8 cellular contexts compared by ENCODE assay signal in genomic region chr21:26167593-26167992, GRCh38. TPM values are rescaled to one million over a fixed set of nuclear protein-coding genes. Genes with fewer than 3 reads are reported as not detected.
A peak's percentile ranks its signal among the peaks of the same experiment; 100 is the strongest.
DNase-seq lines count a peak whose midpoint lies in the region; TF ChIP-seq lines count a peak whose summit lies in the region.

No MANE protein-coding gene starts in this region.

- H3K36me3 Mint-ChIP-seq in H9 (ENCODE audit: insufficient read depth in 1 of 3, low read depth in 3 of 3), result peaks cover 0 to 5% (median 3%) of the 10 kb centered on the region in 3 experiments; a peak in 2 of 7 replicates
- peaks cover 6% of the 10 kb centered on the region for H3K36me3 Mint-ChIP-seq in activated CD4-positive, alpha-beta T cell treated with anti-CD3 and anti-CD28 coated beads, Interleukin-2, amount 10 ng/mL, durations not matched to agents 24 days and 14 days (ENCODE audit: low read depth)

- H3K14ac ChIP-seq in H9 (ENCODE audit: insufficient read depth, low read length), result no peak overlapping the region

- peaks cover 2% of the 10 kb centered on the region for H3K79me1 ChIP-seq in H9 (ENCODE audit: insufficient read depth, low read depth, low read length, poor library complexity, severe bottlenecking)

- no peak overlapping the region for H2BK20ac ChIP-seq in H9 (ENCODE audit: low read depth, low read length, poor library complexity, severe bottlenecking)

- intact Hi-C loops in activated CD4-positive, alpha-beta T cell treated with anti-CD3 and anti-CD28 coated beads, Interleukin-2, amount 10 ng/mL, durations not matched to agents 24 days and 14 days (cut with micrococcal nuclease), result no loop called here

- no peak overlapping the region for H2BK12ac ChIP-seq in H9 (ENCODE audit: insufficient read length, low read depth, low read length)

- H3K9me3 Mint-ChIP-seq in H9, result no peaks in the 10 kb centered on the region
- H3K9me3 Mint-ChIP-seq in activated CD4-positive, alpha-beta T cell treated with anti-CD3 and anti-CD28 coated beads, Interleukin-2, amount 10 ng/mL, durations not matched to agents 24 days and 14 days, result no peaks in the 10 kb centered on the region

- no peak overlapping the region for H3K56ac ChIP-seq in H9 (ENCODE audit: insufficient read length, low read depth, low read length)

- H3K27me3 ChIP-seq in H9 (ENCODE audit: insufficient read depth, low read length) (no peaks in the 10 kb centered on the region), SJSA1 (replicated peaks) (no peaks in the 10 kb centered on the region), hepatocyte (no peaks in the 10 kb centered on the region)

- no peak overlapping the region for H2BK5ac ChIP-seq in H9 (ENCODE audit: insufficient read length, low read length)

- H3K18ac ChIP-seq in H9 (ENCODE audit: insufficient read length, low read depth, low read length), result no peak overlapping the region

- H3K36me3 ChIP-seq in SJSA1, result peaks cover 23% of the 10 kb centered on the region
- H3K36me3 ChIP-seq in hepatocyte (replicated peaks; ENCODE audit: insufficient read depth, low read depth), result no peaks in the 10 kb centered on the region

- H4K20me1 ChIP-seq in H9 (ENCODE audit: control insufficient read depth, insufficient read depth, insufficient read length) (no peaks in the 10 kb centered on the region), hepatocyte (ENCODE audit: insufficient read depth, poor library complexity, severe bottlenecking) (peaks cover 23% of the 10 kb centered on the region)

- H3K79me2 ChIP-seq in H9 (ENCODE audit: insufficient read depth, low read length) (peaks cover 55% of the 10 kb centered on the region; the same call in 1 of the 2 replicates), hepatocyte (peaks cover 76% of the 10 kb centered on the region)

- H2AFZ ChIP-seq in H9 (ENCODE audit: low read length), result no peak overlapping the region
- H2AFZ ChIP-seq in hepatocyte, result no peak overlapping the region

- peaks cover 4% of the 10 kb centered on the region; the same call in 1 of the 2 replicates for H3K27me3 Mint-ChIP-seq in H9 (ENCODE audit: low read depth)
- no peaks in the 10 kb centered on the region for H3K27me3 Mint-ChIP-seq in activated CD4-positive, alpha-beta T cell treated with anti-CD3 and anti-CD28 coated beads, Interleukin-2, amount 10 ng/mL, durations not matched to agents 24 days and 14 days

- H2AK5ac ChIP-seq in H9 (ENCODE audit: insufficient read length, low read length), result no peak overlapping the region

- H4K8ac ChIP-seq in H9 (replicated peaks; ENCODE audit: insufficient read length, low read depth, low read length), result no peak overlapping the region

- TF ChIP-seq CTCF in H9 (conservative IDR thresholded peaks at IDR 0.05) (no peak), hepatocyte (IDR thresholded peaks at IDR 0.05; ENCODE audit: poor library complexity) (no peak), retinal pigment epithelial cell (conservative IDR thresholded peaks at IDR 0.05; ENCODE audit: low read depth, low read length) (no peak)

- no peak overlapping the region for H3T11ph ChIP-seq in H9 (ENCODE audit: low read length)

- H3K9me2 ChIP-seq in hepatocyte (replicated peaks; ENCODE audit: insufficient read depth), result no peaks in the 10 kb centered on the region

- H3K9ac ChIP-seq in H9 (ENCODE audit: extremely low read depth, insufficient read length, low read length), result peak overlapping the region; percentile 21

- peak overlapping the region; percentile 53 to 97 for H3K4me3 Mint-ChIP-seq in H9
- H3K4me3 Mint-ChIP-seq in activated CD4-positive, alpha-beta T cell treated with anti-CD3 and anti-CD28 coated beads, Interleukin-2, amount 10 ng/mL, durations not matched to agents 24 days and 14 days, result no peak overlapping the region

- no peak overlapping the region for H2BK15ac ChIP-seq in H9 (ENCODE audit: low read depth, low read length)

- peaks cover 10% of the 10 kb centered on the region for H3K23me2 ChIP-seq in H9 (ENCODE audit: insufficient read length, low read depth, low read length, poor library complexity, severe bottlenecking)

- H3K4me1 Mint-ChIP-seq in H9, result peaks cover 51 to 54% of the 10 kb centered on the region in 2 experiments
- H3K4me1 Mint-ChIP-seq in activated CD4-positive, alpha-beta T cell treated with anti-CD3 and anti-CD28 coated beads, Interleukin-2, amount 10 ng/mL, durations not matched to agents 24 days and 14 days, result peaks cover 20% of the 10 kb centered on the region

- peak overlapping the region; percentile 64 to 82 (median 79); a peak in 4 of 7 replicates for H3K27ac Mint-ChIP-seq in H9
- H3K27ac Mint-ChIP-seq in activated CD4-positive, alpha-beta T cell treated with anti-CD3 and anti-CD28 coated beads, Interleukin-2, amount 10 ng/mL, durations not matched to agents 24 days and 14 days, result no peak overlapping the region

- peak overlapping the region; percentile 84 for H3K4me2 ChIP-seq in H9 (ENCODE audit: insufficient read depth, insufficient read length, low read length)
- peak overlapping the region; percentile 83 for H3K4me2 ChIP-seq in hepatocyte

- H2BK120ac ChIP-seq in H9 (ENCODE audit: low read depth, low read length, poor library complexity, severe bottlenecking), result no peak overlapping the region

- DNase-seq in H9, result no peak
- no peak for DNase-seq in SJSA1 (ENCODE audit: low read depth in 1 of 2, low spot score in 2 of 2)
- no peak for DNase-seq in hepatocyte (ENCODE audit: low spot score)
- DNase-seq in retinal pigment epithelial cell (ENCODE audit: low read depth), result no peak
- no peak for DNase-seq in H4 (ENCODE audit: low spot score)
- no peak for DNase-seq in activated CD4-positive, alpha-beta T cell treated with anti-CD3 and anti-CD28 coated beads, Interleukin-2, amount 10 ng/mL, durations not matched to agents 24 days and 14 days
- DNase-seq in NCI-H524 treated with DMSO at 0.1 percent for 48 hours (lab: John Stamatoyannopoulos, UW), result no peak
- no peak for DNase-seq in T-helper 1 cell

- no peak overlapping the region for H3K23ac ChIP-seq in H9 (ENCODE audit: insufficient read length, low read depth, low read length)

- H3K27ac ChIP-seq in H9 (ENCODE audit: insufficient read length, low read depth, low read length) (no peak overlapping the region), SJSA1 (peak overlapping the region; percentile 48; the same call in 1 of the 2 replicates), hepatocyte (peak overlapping the region; percentile 92)

- no peak overlapping the region for H3K4ac ChIP-seq in H9 (ENCODE audit: low read depth, low read length)

- no peak overlapping the region for H3K4me3 ChIP-seq in SJSA1
- H3K4me3 ChIP-seq in hepatocyte, result peak overlapping the region; percentile 99
- H3K4me3 ChIP-seq in retinal pigment epithelial cell (ENCODE audit: low read length), result peak overlapping the region; percentile 90

- no CpG with 5 or more reads among the region's 9 CpGs for WGBS in H9 (ENCODE audit: extremely low coverage, insufficient read length, low lambda C conversion rate)
- WGBS in hepatocyte (ENCODE audit: low lambda C conversion rate, missing lambda C conversion rate), result 22% methylated on average over 9 of the region's 9 CpGs

- no peak overlapping the region for H4K5ac ChIP-seq in H9 (ENCODE audit: insufficient read length, low read depth, low read length)

- H3K9me3 ChIP-seq in H9 (ENCODE audit: control insufficient read depth, low read depth, low read length), result no peaks in the 10 kb centered on the region
- no peaks in the 10 kb centered on the region for H3K9me3 ChIP-seq in SJSA1 (replicated peaks)
- no peaks in the 10 kb centered on the region for H3K9me3 ChIP-seq in hepatocyte (ENCODE audit: low read depth)

- no peak overlapping the region for H4K91ac ChIP-seq in H9 (ENCODE audit: insufficient read length, low read depth, low read length)

- H3K4me1 ChIP-seq in H9 (ENCODE audit: insufficient read depth, low read length) (peaks cover 8% of the 10 kb centered on the region; the same call in 1 of the 2 replicates), SJSA1 (replicated peaks) (peaks cover 30% of the 10 kb centered on the region), hepatocyte (ENCODE audit: insufficient read depth) (peaks cover 30% of the 10 kb centered on the region)

RNA-seq across cellular contexts. Expression of gene APP, which starts 3.0 kb away (rescaled TPM):
- total RNA-seq in H9 (2021), result 380 and 386 TPM in 2 replicates
- 177 and 221 TPM in 2 replicates for total RNA-seq in SJSA1 (2014; rRNA removed; shearing (Covaris generic))
- total RNA-seq in hepatocyte, result 288 and 316 TPM in 2 replicates
- polyA plus RNA-seq in hepatocyte, result 46.4 and 55.7 TPM in 2 replicates
- 242 and 299 TPM in 2 replicates for total RNA-seq in H4 (2014; rRNA removed; shearing (Covaris generic))
- total RNA-seq in activated CD4-positive, alpha-beta T cell treated with anti-CD3 and anti-CD28 coated beads, Interleukin-2, amount 10 ng/mL, durations not matched to agents 24 days and 14 days, result 75.8 and 81.3 TPM in 2 replicates
